8 cellular contexts compared by ENCODE assay signal in the genomic region with DNA sequence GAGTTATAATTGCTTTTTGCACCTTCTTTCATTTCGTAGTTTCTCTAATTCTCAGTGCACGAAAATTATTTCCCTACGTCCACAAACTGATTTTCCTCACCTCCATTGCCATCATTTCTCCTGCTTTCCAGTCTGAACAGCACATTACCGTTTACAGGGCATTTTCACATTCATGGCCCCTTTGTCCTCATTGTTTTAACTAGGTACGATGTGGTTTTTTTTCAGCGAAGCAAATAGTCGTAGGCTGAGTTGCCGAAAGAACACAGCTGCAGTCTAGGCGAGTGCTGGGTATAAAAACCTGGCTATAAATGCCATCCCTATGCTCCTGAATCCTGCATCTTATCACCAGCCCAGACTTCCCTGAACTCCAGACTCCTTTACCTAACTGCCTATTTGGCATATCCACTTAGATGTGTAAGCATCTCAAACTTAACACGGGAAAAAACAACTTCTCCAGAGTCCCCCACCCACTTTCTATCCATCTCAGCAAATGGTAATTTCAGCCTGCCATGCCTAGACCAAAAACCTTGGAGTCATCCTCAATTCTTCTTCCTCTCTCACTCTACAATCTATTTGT.
A peak's percentile ranks its signal among the peaks of the same experiment; 100 is the strongest.
DNase-seq lines count a peak whose midpoint lies in the region; ATAC-seq and TF ChIP-seq lines count a peak whose summit lies in the region.

No MANE protein-coding gene starts in this region.

- H3K36me3 ChIP-seq in KOPT-K1 (ENCODE audit: insufficient read depth, low read length): 0 out of 2 replicates have a peak, but pooled peaks cover 14% of the 10 kb centered on the region
- H3K36me3 ChIP-seq in mucosa of rectum (ENCODE audit: control insufficient read depth in 2 of 2, insufficient read depth in 2 of 2, low read length in 2 of 2): no peaks in the 10 kb centered on the region

- TF ChIP-seq CTCF in AG09309 (IDR thresholded peaks at IDR 0.05; ENCODE audit: control insufficient read depth, insufficient read depth, low read depth, low read length, missing control alignments): no peak

- H3K4me1 ChIP-seq in mucosa of rectum (ENCODE audit: control insufficient read depth in 2 of 2, insufficient read depth in 2 of 2, low read length in 2 of 2): peaks cover 5 to 10% of the 10 kb centered on the region in 2 donors

- no peaks in the 10 kb centered on the region for H3K27me3 ChIP-seq in mucosa of rectum (ENCODE audit: control insufficient read depth in 2 of 2, insufficient read depth in 2 of 2, low read length in 2 of 2)

- H3K9me3 ChIP-seq in KOPT-K1 (ENCODE audit: insufficient read depth, low read length, poor library complexity, severe bottlenecking) (no peaks in the 10 kb centered on the region), mucosa of rectum (ENCODE audit: control insufficient read depth in 2 of 2, low read length in 2 of 2) (no peaks in the 10 kb centered on the region)

- peak overlapping the region; percentile 76 to 88 for H3K9ac ChIP-seq in mucosa of rectum (ENCODE audit: low read depth in 1 of 2, low read length in 2 of 2)

- H3K27ac ChIP-seq in KOPT-K1 (ENCODE audit: low read depth, low read length, poor library complexity, severe bottlenecking): peak overlapping the region; percentile 71
- peak overlapping the region; percentile 56 to 76 for H3K27ac ChIP-seq in mucosa of rectum (ENCODE audit: low read depth in 2 of 2, low read length in 2 of 2)

- peak overlapping the region; percentile 80 for H3K4me3 ChIP-seq in AG09309 (ENCODE audit: control insufficient read depth, low read depth, low read length)
- H3K4me3 ChIP-seq in mucosa of rectum (ENCODE audit: low read length in 2 of 2): peak overlapping the region; percentile 90 to 98

- no peak for ATAC-seq in GM18511 (IDR thresholded peaks at IDR 0.05; ENCODE audit: unreplicated experiment)
- ATAC-seq in GM18517 (IDR thresholded peaks at IDR 0.05; ENCODE audit: unreplicated experiment): no peak

- DNase-seq in AG09309 (ENCODE audit: low read depth) (no peak), cerebellar cortex (ENCODE audit: low spot score) (peak; percentile 51), NCI-H2029 treated with DMSO at 0.1 percent for 48 hours (lab: John Stamatoyannopoulos, UW) (no peak)
- no peak for DNase-seq in activated CD4-positive, CD25-positive, alpha-beta regulatory T cell treated with anti-CD3 and anti-CD28 coated beads, Interleukin-2, amount 50 U/mL, for 72 hours
